Comparison of ENCODE assay signal across 1 cellular context in the genomic region with DNA sequence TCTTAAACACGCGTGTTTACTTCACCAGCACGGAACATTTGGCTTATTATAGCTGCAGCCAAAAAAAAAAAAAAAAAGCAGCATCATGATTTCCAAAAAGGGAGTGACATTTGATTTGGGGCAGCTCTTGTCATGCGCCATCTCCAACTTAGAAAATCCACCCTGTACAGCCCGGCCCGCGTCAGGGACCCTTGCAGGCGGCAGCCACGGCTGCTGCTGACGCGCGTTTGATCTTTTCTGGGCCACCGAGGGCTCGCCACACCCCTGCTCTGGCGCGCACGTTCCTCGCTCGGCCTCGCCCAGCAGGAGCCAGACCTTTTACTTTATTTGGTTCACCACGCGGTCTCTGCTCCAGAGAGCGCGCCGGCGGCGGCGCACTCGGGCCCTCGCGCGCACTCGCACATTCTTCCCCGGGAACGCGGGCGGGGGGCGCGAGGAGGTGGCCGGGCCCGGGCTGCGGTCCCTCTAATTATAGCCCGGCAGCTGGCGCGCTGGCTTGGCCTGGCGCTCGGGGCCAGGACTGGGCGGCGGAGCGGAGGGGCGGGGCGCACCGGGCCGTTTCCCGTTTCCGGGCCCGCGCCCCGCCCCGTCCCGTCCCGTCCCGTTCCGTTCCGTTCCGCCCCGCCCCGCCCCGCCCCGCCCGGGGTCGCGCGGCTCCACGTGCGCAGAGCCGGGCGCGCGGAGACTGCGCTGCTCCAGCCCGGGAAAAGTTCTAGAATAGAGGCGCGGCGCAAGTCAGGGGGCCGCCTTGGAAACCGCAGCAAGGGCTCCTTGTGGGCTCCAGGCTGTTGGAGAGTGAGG.
A peak's percentile ranks its signal among the peaks of the same experiment; 100 is the strongest.
TF ChIP-seq lines count a peak whose summit lies in the region.

No MANE protein-coding gene starts in this region.

TF ChIP-seq in K562, 482 proteins besides CTCF, POLR2A, EP300 and RAD21 (continued from another document):
- TF ChIP-seq, protein P1, sequence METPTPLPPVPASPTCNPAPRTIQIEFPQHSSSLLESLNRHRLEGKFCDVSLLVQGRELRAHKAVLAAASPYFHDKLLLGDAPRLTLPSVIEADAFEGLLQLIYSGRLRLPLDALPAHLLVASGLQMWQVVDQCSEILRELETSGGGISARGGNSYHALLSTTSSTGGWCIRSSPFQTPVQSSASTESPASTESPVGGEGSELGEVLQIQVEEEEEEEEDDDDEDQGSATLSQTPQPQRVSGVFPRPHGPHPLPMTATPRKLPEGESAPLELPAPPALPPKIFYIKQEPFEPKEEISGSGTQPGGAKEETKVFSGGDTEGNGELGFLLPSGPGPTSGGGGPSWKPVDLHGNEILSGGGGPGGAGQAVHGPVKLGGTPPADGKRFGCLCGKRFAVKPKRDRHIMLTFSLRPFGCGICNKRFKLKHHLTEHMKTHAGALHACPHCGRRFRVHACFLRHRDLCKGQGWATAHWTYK (CRISPR knock-in tag; IDR thresholded peaks at IDR 0.05), result peak; percentile 91
- TF ChIP-seq ARHGAP35 (IDR thresholded peaks at IDR 0.05; ENCODE audit: partially characterized antibody), result no peak
- TF ChIP-seq ZNF197 (CRISPR knock-in tag; IDR thresholded peaks at IDR 0.05; ENCODE audit: low read depth), result 0 out of 2 replicates have a peak, but pooled peaks have one; percentile 57
- peak; percentile 95 for TF ChIP-seq RBFOX2 (IDR thresholded peaks at IDR 0.05; ENCODE audit: low read depth, low read length)
- peak; percentile 74; the same call in 1 of the 2 replicates for TF ChIP-seq ZNF589 (CRISPR knock-in tag; IDR thresholded peaks at IDR 0.05; ENCODE audit: low read depth)
- 0 out of 2 replicates have a peak, but pooled peaks have one; percentile 16 for TF ChIP-seq ARID2 (IDR thresholded peaks at IDR 0.05)
- TF ChIP-seq MAFK (IDR thresholded peaks at IDR 0.05; ENCODE audit: low read length), result no peak
- TF ChIP-seq HDAC3 (IDR thresholded peaks at IDR 0.05; ENCODE audit: borderline replicate concordance, partially characterized antibody), result peak; percentile 93
- TF ChIP-seq, protein P2, sequence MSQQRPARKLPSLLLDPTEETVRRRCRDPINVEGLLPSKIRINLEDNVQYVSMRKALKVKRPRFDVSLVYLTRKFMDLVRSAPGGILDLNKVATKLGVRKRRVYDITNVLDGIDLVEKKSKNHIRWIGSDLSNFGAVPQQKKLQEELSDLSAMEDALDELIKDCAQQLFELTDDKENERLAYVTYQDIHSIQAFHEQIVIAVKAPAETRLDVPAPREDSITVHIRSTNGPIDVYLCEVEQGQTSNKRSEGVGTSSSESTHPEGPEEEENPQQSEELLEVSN (IDR thresholded peaks at IDR 0.05; ENCODE audit: borderline replicate concordance in 1 of 2, extremely low read depth in 1 of 2, insufficient read depth in 1 of 2, insufficient read length in 1 of 2, low read depth in 1 of 2, low read length in 1 of 2, poor library complexity in 1 of 2, severe bottlenecking in 1 of 2), result peak; percentile 89 to 92
- 0 out of 2 replicates have a peak, but pooled peaks have one; percentile 50 for TF ChIP-seq NFRKB (IDR thresholded peaks at IDR 0.05; ENCODE audit: low read depth)
- TF ChIP-seq FUS (optimal IDR thresholded peaks at IDR 0.05; ENCODE audit: low read depth, low read length), result no peak
- TF ChIP-seq ZNF583 (CRISPR knock-in tag; IDR thresholded peaks at IDR 0.05), result peak; percentile 71; the same call in 1 of the 2 replicates
- TF ChIP-seq RHOXF2B (CRISPR knock-in tag; conservative IDR thresholded peaks at IDR 0.05), result 0 out of 2 replicates have a peak, but pooled peaks have one; percentile 26
- TF ChIP-seq TCFL5 (CRISPR knock-in tag; conservative IDR thresholded peaks at IDR 0.05), result no peak
- TF ChIP-seq MTF1 (CRISPR knock-in tag; IDR thresholded peaks at IDR 0.05; ENCODE audit: borderline replicate concordance), result no peak
- TF ChIP-seq, protein P3, sequence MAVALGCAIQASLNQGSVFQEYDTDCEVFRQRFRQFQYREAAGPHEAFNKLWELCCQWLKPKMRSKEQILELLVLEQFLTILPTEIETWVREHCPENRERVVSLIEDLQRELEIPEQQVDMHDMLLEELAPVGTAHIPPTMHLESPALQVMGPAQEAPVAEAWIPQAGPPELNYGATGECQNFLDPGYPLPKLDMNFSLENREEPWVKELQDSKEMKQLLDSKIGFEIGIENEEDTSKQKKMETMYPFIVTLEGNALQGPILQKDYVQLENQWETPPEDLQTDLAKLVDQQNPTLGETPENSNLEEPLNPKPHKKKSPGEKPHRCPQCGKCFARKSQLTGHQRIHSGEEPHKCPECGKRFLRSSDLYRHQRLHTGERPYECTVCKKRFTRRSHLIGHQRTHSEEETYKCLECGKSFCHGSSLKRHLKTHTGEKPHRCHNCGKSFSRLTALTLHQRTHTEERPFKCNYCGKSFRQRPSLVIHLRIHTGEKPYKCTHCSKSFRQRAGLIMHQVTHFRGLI (CRISPR knock-in tag; IDR thresholded peaks at IDR 0.05), result 0 out of 2 replicates have a peak, but pooled peaks have one; percentile 47
- TF ChIP-seq MEF2A (IDR thresholded peaks at IDR 0.05; ENCODE audit: control insufficient read depth, low read depth, low read length), result peak; percentile 53; the same call in 1 of the 2 replicates
- peak; percentile 60 for TF ChIP-seq POLR2AphosphoS5 (IDR thresholded peaks at IDR 0.05; ENCODE audit: control insufficient read depth, insufficient read depth, low read depth, low read length)
- TF ChIP-seq, protein P4, sequence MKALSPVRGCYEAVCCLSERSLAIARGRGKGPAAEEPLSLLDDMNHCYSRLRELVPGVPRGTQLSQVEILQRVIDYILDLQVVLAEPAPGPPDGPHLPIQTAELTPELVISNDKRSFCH (CRISPR knock-in tag; IDR thresholded peaks at IDR 0.05), result no peak
- TF ChIP-seq, protein P4 (tag; IDR thresholded peaks at IDR 0.05), result peak; percentile 85
- 0 out of 2 replicates have a peak, but pooled peaks have one; percentile 9 for TF ChIP-seq CBFA2T3 (IDR thresholded peaks at IDR 0.05)
- TF ChIP-seq GABPB1 (CRISPR knock-in tag; IDR thresholded peaks at IDR 0.05), result peak; percentile 49; the same call in 1 of the 2 replicates
- no peak for TF ChIP-seq MTA2 (IDR thresholded peaks at IDR 0.05; ENCODE audit: low read depth)
- no peak; the same call in 1 of the 2 replicates for TF ChIP-seq ZNF12 (CRISPR knock-in tag; IDR thresholded peaks at IDR 0.05)
- peak; percentile 60 for TF ChIP-seq SUPT5H (IDR thresholded peaks at IDR 0.05)
- peak; percentile 68; the same call in 1 of the 2 replicates for TF ChIP-seq NBN (IDR thresholded peaks at IDR 0.05; ENCODE audit: low read depth)
- TF ChIP-seq, protein P5, sequence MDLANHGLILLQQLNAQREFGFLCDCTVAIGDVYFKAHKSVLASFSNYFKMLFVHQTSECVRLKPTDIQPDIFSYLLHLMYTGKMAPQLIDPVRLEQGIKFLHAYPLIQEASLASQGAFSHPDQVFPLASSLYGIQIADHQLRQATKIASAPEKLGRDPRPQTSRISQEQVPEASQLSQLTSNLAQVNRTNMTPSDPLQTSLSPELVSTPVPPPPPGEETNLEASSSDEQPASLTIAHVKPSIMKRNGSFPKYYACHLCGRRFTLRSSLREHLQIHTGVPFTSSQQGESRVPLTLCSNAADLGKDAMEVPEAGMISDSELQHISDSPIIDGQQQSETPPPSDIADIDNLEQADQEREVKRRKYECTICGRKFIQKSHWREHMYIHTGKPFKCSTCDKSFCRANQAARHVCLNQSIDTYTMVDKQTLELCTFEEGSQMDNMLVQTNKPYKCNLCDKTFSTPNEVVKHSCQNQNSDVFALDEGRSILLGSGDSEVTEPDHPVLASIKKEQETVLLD (IDR thresholded peaks at IDR 0.05), result peak; percentile 66; the same call in 1 of the 2 replicates
- peak; percentile 96 for TF ChIP-seq ZNF24 (IDR thresholded peaks at IDR 0.05)
